22 cellular contexts compared by ENCODE assay signal in genomic region chr5:146302428-146302827, GRCh38. TPM values are rescaled to one million over a fixed set of nuclear protein-coding genes. Genes with fewer than 3 reads are reported as not detected.
"Had no signal": no experiment of that assay in that cellular context is flagged by ENCODE, and none has a peak within 500 bp of the region (broad histone marks: within the 10 kb centered on the region; RNA-seq: fewer than 3 reads in every experiment).

No MANE protein-coding gene starts in this region.

- H3K4me3 ChIP-seq: MG63, SJSA1, SK-N-MC had no signal

- H3K9me3 ChIP-seq: MG63, SJSA1 had no signal

- H3K4me1 ChIP-seq: SJSA1 had no signal

- H3K36me3 ChIP-seq: MG63, SJSA1 had no signal

- H3K27ac ChIP-seq: HL-60, SJSA1, SK-N-MC had no signal

- DNase-seq: KBM-7, MG63, NCI-H1092, NCI-H1105 treated with DMSO at 0.1 percent for 48 hours, NCI-H1417 treated with DMSO at 0.1 percent for 48 hours, NCI-H146, NCI-H1694 treated with DMSO at 0.1 percent for 48 hours, NCI-H1930, NCI-H2081, NCI-H2107, NCI-H2227 treated with DMSO at 0.1 percent for 48 hours, NCI-H446, NCI-H510A, NCI-H524 treated with DMSO at 0.1 percent for 48 hours, NCI-H69, NCI-H774, Right ventricle myocardium superior, RPMI8226, SIG-M5 had no signal

RNA-seq across cellular contexts. Expression of gene POU4F3, which starts 36.2 kb away (rescaled TPM):
- total RNA-seq: Right ventricle myocardium superior had no signal
